ENCODE assay signal across 1 cellular context in the genomic region with DNA sequence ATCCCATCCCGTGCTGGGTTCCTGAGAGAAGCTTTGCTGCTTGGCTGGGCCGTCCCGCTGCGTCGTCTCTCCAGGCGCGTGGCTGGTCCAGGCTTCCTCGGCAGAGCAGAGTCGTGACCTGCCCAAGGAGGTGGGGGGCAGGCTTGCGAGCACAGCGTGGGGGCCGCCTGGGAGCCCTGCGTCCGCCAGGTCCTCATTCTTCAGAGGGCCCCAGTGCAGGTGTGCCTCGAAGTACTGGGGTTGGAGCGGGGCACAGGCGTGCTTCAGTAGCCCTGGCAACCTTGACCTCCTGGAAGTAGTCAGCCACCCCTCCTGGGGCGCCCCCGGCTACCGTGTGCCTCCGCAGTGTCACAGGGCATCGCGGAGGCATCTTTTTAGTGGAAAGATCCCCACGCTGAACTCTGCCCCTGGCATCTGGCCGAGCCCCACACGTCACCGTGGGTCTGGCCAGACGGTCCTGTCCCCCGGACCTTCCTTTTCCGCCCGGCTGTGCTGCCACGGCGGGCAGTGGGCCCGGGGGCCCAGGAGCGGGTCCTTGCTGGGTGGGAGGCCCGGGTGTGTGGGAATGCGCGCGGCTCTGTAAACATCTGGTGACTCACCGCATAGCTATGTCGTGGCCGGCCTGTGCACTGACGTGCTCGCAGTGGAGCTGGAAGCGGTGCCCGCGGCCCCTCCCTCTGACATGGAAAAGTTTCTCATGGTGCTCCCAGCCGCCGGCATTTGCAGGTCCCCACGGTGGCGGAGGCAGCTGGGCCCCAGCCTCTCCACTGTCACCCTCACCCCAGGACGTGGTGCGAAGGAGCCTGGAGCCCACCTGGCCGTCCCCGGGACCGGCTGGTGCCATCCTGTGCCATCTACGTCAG.
A peak's percentile ranks its signal among the peaks of the same experiment; 100 is the strongest.
TF ChIP-seq lines count a peak whose summit lies in the region.

No MANE protein-coding gene starts in this region.

TF ChIP-seq in K562, 482 proteins besides CTCF, POLR2A, EP300 and RAD21 (continues in another document):
- TF ChIP-seq TEAD4 (IDR thresholded peaks at IDR 0.05; ENCODE audit: low read length) (peak; percentile 71), TEAD4 (CRISPR knock-in tag; IDR thresholded peaks at IDR 0.05; ENCODE audit: borderline replicate concordance) (no peak), GATA2 (CRISPR knock-in tag; IDR thresholded peaks at IDR 0.05) (no peak), MYNN (IDR thresholded peaks at IDR 0.05) (0 out of 2 replicates have a peak, but pooled peaks have one; percentile 18), MYNN (CRISPR knock-in tag; IDR thresholded peaks at IDR 0.05) (no peak), MNT (conservative IDR thresholded peaks at IDR 0.05) (peak; percentile 14 to 47), NCOA1 (IDR thresholded peaks at IDR 0.05; ENCODE audit: low read depth) (no peak), MAFF (IDR thresholded peaks at IDR 0.05; ENCODE audit: low read length) (no peak), ZBTB17 (CRISPR knock-in tag; IDR thresholded peaks at IDR 0.05) (no peak), SRSF3 (IDR thresholded peaks at IDR 0.05; ENCODE audit: insufficient read depth, low read length) (no peak), OTX1 (CRISPR knock-in tag; IDR thresholded peaks at IDR 0.05) (no peak), ARID1B (IDR thresholded peaks at IDR 0.05) (peak; percentile 71), BHLHE40 (IDR thresholded peaks at IDR 0.05; ENCODE audit: low read length) (peak; percentile 42), RBFOX2 (IDR thresholded peaks at IDR 0.05; ENCODE audit: low read depth, low read length) (peak; percentile 63), JUN (IDR thresholded peaks at IDR 0.05; ENCODE audit: borderline replicate concordance, low read depth, low read length) (peak; percentile 92), JUN (CRISPR knock-in tag; IDR thresholded peaks at IDR 0.05; ENCODE audit: borderline replicate concordance) (no peak), PRPF4 (IDR thresholded peaks at IDR 0.05; ENCODE audit: insufficient read depth, low read depth, low read length, poor library complexity, severe bottlenecking) (no peak), COPS2 (conservative IDR thresholded peaks at IDR 0.05) (no peak), GTF2A2 (tag; IDR thresholded peaks at IDR 0.05) (no peak), JUND (IDR thresholded peaks at IDR 0.05; ENCODE audit: borderline replicate concordance, low read depth, low read length) (peak; percentile 97), JUND (tag; IDR thresholded peaks at IDR 0.05; ENCODE audit: borderline replicate concordance, low read depth, low read length) (peak; percentile 94; the same call in 2 of the 3 replicates), FOXK1 (CRISPR knock-in tag; IDR thresholded peaks at IDR 0.05; ENCODE audit: borderline replicate concordance) (no peak), ZNF589 (CRISPR knock-in tag; IDR thresholded peaks at IDR 0.05; ENCODE audit: low read depth) (0 out of 2 replicates have a peak, but pooled peaks have one; percentile 20), CREM (IDR thresholded peaks at IDR 0.05; ENCODE audit: low read depth) (peak; percentile 67), CCNT2 (IDR thresholded peaks at IDR 0.05; ENCODE audit: borderline replicate concordance, extremely low read depth, insufficient read length, low read depth, low read length) (peak; percentile 83), CTBP1 (IDR thresholded peaks at IDR 0.05; ENCODE audit: borderline replicate concordance) (peak; percentile 51; the same call in 1 of the 2 replicates), ZEB2 (IDR thresholded peaks at IDR 0.05) (no peak), KLF13 (tag; IDR thresholded peaks at IDR 0.05; ENCODE audit: borderline replicate concordance, low read depth) (no peak), CREB1 (IDR thresholded peaks at IDR 0.05) (no peak; the same call in 1 of the 2 replicates), CREB1 (CRISPR knock-in tag; IDR thresholded peaks at IDR 0.05) (peak; percentile 58; the same call in 1 of the 2 replicates), ZNF740 (CRISPR knock-in tag; IDR thresholded peaks at IDR 0.05) (no peak), ZNF740 (tag; IDR thresholded peaks at IDR 0.05) (no peak), ETV5 (CRISPR knock-in tag; IDR thresholded peaks at IDR 0.05; ENCODE audit: low read depth) (0 out of 2 replicates have a peak, but pooled peaks have one; percentile 25), FOXM1 (IDR thresholded peaks at IDR 0.05; ENCODE audit: low read depth) (no peak), FOXM1 (CRISPR knock-in tag; IDR thresholded peaks at IDR 0.05; ENCODE audit: low read depth) (0 out of 2 replicates have a peak, but pooled peaks have one; percentile 15), SMARCA4 (IDR thresholded peaks at IDR 0.05) (peak; percentile 55), HMGN3 (IDR thresholded peaks at IDR 0.05; ENCODE audit: borderline replicate concordance, extremely low read depth, insufficient read length, low read depth, low read length) (peak; percentile 65), SMARCC2 (IDR thresholded peaks at IDR 0.05; ENCODE audit: low read depth) (0 out of 2 replicates have a peak, but pooled peaks have one; percentile 28), NR3C1 (CRISPR knock-in tag; IDR thresholded peaks at IDR 0.05) (no peak), CXXC5 (CRISPR knock-in tag; IDR thresholded peaks at IDR 0.05) (peak; percentile 9; the same call in 1 of the 2 replicates), RBBP5 (IDR thresholded peaks at IDR 0.05; ENCODE audit: borderline replicate concordance, insufficient read depth, low read length, poor library complexity, severe bottlenecking) (peak; percentile 2), CEBPB (tag; IDR thresholded peaks at IDR 0.05) (no peak), JUNB (CRISPR knock-in tag; conservative IDR thresholded peaks at IDR 0.05) (0 out of 2 replicates have a peak, but pooled peaks have one; percentile 44), FOXA3 (CRISPR knock-in tag; conservative IDR thresholded peaks at IDR 0.05 in 1 of 2, IDR thresholded peaks at IDR 0.05 in 1 of 2) (peak; percentile 71 to 95), FOS (IDR thresholded peaks at IDR 0.05; ENCODE audit: extremely low read depth, insufficient read length) (peak; percentile 61), FOXK2 (conservative IDR thresholded peaks at IDR 0.05 in 1 of 2, IDR thresholded peaks at IDR 0.05 in 1 of 2; ENCODE audit: low read depth in 2 of 2) (peak; percentile 65 to 67; a peak in 3 of 4 replicates), SNAPC5 (CRISPR knock-in tag; IDR thresholded peaks at IDR 0.05) (no peak), FOSL1 (tag; conservative IDR thresholded peaks at IDR 0.05) (peak; percentile 98), GTF2E2 (tag; IDR thresholded peaks at IDR 0.05) (no peak), STAT5A (IDR thresholded peaks at IDR 0.05; ENCODE audit: borderline replicate concordance, low read length) (no peak), ATF7 (IDR thresholded peaks at IDR 0.05) (peak; percentile 70), PHF20 (IDR thresholded peaks at IDR 0.05; ENCODE audit: partially characterized antibody) (no peak), DPF2 (IDR thresholded peaks at IDR 0.05) (peak; percentile 55), ZNF263 (CRISPR knock-in tag; IDR thresholded peaks at IDR 0.05; ENCODE audit: borderline replicate concordance) (peak; percentile 65)
- TF ChIP-seq, protein P1, sequence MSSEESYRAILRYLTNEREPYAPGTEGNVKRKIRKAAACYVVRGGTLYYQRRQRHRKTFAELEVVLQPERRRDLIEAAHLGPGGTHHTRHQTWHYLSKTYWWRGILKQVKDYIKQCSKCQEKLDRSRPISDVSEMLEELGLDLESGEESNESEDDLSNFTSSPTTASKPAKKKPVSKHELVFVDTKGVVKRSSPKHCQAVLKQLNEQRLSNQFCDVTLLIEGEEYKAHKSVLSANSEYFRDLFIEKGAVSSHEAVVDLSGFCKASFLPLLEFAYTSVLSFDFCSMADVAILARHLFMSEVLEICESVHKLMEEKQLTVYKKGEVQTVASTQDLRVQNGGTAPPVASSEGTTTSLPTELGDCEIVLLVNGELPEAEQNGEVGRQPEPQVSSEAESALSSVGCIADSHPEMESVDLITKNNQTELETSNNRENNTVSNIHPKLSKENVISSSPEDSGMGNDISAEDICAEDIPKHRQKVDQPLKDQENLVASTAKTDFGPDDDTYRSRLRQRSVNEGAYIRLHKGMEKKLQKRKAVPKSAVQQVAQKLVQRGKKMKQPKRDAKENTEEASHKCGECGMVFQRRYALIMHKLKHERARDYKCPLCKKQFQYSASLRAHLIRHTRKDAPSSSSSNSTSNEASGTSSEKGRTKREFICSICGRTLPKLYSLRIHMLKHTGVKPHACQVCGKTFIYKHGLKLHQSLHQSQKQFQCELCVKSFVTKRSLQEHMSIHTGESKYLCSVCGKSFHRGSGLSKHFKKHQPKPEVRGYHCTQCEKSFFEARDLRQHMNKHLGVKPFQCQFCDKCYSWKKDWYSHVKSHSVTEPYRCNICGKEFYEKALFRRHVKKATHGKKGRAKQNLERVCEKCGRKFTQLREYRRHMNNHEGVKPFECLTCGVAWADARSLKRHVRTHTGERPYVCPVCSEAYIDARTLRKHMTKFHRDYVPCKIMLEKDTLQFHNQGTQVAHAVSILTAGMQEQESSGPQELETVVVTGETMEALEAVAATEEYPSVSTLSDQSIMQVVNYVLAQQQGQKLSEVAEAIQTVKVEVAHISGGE (CRISPR knock-in tag; IDR thresholded peaks at IDR 0.05), result 0 out of 6 replicates have a peak, but pooled peaks of 1 of the 3 experiments have one; percentile 21
- TF ChIP-seq, protein P2, sequence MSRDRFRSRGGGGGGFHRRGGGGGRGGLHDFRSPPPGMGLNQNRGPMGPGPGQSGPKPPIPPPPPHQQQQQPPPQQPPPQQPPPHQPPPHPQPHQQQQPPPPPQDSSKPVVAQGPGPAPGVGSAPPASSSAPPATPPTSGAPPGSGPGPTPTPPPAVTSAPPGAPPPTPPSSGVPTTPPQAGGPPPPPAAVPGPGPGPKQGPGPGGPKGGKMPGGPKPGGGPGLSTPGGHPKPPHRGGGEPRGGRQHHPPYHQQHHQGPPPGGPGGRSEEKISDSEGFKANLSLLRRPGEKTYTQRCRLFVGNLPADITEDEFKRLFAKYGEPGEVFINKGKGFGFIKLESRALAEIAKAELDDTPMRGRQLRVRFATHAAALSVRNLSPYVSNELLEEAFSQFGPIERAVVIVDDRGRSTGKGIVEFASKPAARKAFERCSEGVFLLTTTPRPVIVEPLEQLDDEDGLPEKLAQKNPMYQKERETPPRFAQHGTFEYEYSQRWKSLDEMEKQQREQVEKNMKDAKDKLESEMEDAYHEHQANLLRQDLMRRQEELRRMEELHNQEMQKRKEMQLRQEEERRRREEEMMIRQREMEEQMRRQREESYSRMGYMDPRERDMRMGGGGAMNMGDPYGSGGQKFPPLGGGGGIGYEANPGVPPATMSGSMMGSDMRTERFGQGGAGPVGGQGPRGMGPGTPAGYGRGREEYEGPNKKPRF (IDR thresholded peaks at IDR 0.05; ENCODE audit: low read depth, low read length), result no peak
- TF ChIP-seq, protein P3, sequence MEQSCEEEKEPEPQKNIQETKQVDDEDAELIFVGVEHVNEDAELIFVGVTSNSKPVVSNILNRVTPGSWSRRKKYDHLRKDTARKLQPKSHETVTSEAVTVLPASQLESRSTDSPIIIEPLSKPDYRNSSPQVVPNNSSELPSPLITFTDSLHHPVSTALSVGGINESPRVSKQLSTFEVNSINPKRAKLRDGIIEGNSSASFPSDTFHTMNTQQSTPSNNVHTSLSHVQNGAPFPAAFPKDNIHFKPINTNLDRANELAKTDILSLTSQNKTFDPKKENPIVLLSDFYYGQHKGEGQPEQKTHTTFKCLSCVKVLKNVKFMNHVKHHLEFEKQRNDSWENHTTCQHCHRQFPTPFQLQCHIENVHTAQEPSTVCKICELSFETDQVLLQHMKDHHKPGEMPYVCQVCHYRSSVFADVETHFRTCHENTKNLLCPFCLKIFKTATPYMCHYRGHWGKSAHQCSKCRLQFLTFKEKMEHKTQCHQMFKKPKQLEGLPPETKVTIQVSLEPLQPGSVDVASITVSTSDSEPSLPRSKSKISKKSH (CRISPR knock-in tag; IDR thresholded peaks at IDR 0.05), result no peak
- TF ChIP-seq, protein P4, sequence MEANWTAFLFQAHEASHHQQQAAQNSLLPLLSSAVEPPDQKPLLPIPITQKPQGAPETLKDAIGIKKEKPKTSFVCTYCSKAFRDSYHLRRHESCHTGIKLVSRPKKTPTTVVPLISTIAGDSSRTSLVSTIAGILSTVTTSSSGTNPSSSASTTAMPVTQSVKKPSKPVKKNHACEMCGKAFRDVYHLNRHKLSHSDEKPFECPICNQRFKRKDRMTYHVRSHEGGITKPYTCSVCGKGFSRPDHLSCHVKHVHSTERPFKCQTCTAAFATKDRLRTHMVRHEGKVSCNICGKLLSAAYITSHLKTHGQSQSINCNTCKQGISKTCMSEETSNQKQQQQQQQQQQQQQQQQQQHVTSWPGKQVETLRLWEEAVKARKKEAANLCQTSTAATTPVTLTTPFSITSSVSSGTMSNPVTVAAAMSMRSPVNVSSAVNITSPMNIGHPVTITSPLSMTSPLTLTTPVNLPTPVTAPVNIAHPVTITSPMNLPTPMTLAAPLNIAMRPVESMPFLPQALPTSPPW (CRISPR knock-in tag; IDR thresholded peaks at IDR 0.05), result peak; percentile 73
- TF ChIP-seq, protein P5, sequence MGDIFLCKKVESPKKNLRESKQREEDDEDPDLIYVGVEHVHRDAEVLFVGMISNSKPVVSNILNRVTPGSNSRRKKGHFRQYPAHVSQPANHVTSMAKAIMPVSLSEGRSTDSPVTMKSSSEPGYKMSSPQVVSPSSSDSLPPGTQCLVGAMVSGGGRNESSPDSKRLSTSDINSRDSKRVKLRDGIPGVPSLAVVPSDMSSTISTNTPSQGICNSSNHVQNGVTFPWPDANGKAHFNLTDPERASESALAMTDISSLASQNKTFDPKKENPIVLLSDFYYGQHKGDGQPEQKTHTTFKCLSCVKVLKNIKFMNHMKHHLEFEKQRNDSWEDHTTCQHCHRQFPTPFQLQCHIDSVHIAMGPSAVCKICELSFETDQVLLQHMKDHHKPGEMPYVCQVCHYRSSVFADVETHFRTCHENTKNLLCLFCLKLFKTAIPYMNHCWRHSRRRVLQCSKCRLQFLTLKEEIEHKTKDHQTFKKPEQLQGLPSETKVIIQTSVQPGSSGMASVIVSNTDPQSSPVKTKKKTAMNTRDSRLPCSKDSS (IDR thresholded peaks at IDR 0.05; ENCODE audit: low read depth, partially characterized antibody), result no peak
